Comparison of ENCODE assay signal across 21 cellular contexts in genomic region chr15:64131547-64131946, GRCh38.
"Had no signal": no experiment of that assay in that cellular context is flagged by ENCODE, and none has a peak within 500 bp of the region (broad histone marks: within the 10 kb centered on the region; RNA-seq: fewer than 3 reads in every experiment).

No MANE protein-coding gene starts in this region.

- H3K9me3 ChIP-seq: gastrocnemius medialis, left lung, prostate gland, SK-N-SH, spleen, testis had no signal

- H3K4me1 ChIP-seq: prostate gland had no signal

- DNase-seq: activated CD4-positive, alpha-beta T cell treated with anti-CD3 and anti-CD28 coated beads for 1 hour; activated CD4-positive, alpha-beta T cell treated with anti-CD3 and anti-CD28 coated beads, Interleukin-2, amount 50 U/mL, for 4 hours; activated CD8-positive, alpha-beta memory T cell treated with anti-CD3 and anti-CD28 coated beads, Interleukin-2, amount 10 ng/mL, durations not matched to agents 7 days and 5 days; activated naive CD8-positive, alpha-beta T cell treated with anti-CD3 and anti-CD28 coated beads for 36 hours; activated T-cell treated with anti-CD3 and anti-CD28 coated beads, Interleukin-2, amount 50 U/mL, for 1 hour; brain microvascular endothelial cell; dermis blood vessel endothelial cell; gastrocnemius medialis; left lung; mesendoderm; nephron progenitor cell; occipital lobe; SK-N-SH; spleen; T-cell; T1000; testis had no signal

- H3K27me3 ChIP-seq: brain microvascular endothelial cell, gastrocnemius medialis, left lung, spleen, testis had no signal

- H3K4me3 Mint-ChIP-seq: activated CD8-positive, alpha-beta memory T cell treated with anti-CD3 and anti-CD28 coated beads, Interleukin-2, amount 10 ng/mL, durations not matched to agents 7 days and 5 days; activated naive CD8-positive, alpha-beta T cell treated with anti-CD3 and anti-CD28 coated beads for 36 hours; nephron progenitor cell; stimulated activated naive CD8-positive, alpha-beta T cell treated with anti-CD3 and anti-CD28 coated beads, Interleukin-15, Interleukin-2, amounts not matched to agents 100 ng/mL and 50 ng/mL, for 24 hours; T-cell had no signal

- H3K27ac ChIP-seq: brain microvascular endothelial cell, gastrocnemius medialis, left lung, prostate gland, spleen, testis, VCaP had no signal

- ATAC-seq: activated CD8-positive, alpha-beta memory T cell treated with anti-CD3 and anti-CD28 coated beads, Interleukin-2, amount 10 ng/mL, durations not matched to agents 7 days and 5 days; gastrocnemius medialis; sciatic nerve; T-cell had no signal

- H3K4me1 Mint-ChIP-seq: activated naive CD8-positive, alpha-beta T cell treated with anti-CD3 and anti-CD28 coated beads for 36 hours; T-cell had no signal

- H3K27me3 Mint-ChIP-seq: activated CD8-positive, alpha-beta memory T cell treated with anti-CD3 and anti-CD28 coated beads, Interleukin-2, amount 10 ng/mL, durations not matched to agents 7 days and 5 days; activated naive CD8-positive, alpha-beta T cell treated with anti-CD3 and anti-CD28 coated beads for 36 hours; stimulated activated naive CD8-positive, alpha-beta T cell treated with anti-CD3 and anti-CD28 coated beads, Interleukin-15, Interleukin-2, amounts not matched to agents 100 ng/mL and 50 ng/mL, for 24 hours; T-cell had no signal

- H3K27ac Mint-ChIP-seq: activated CD8-positive, alpha-beta memory T cell treated with anti-CD3 and anti-CD28 coated beads, Interleukin-2, amount 10 ng/mL, durations not matched to agents 7 days and 5 days; activated naive CD8-positive, alpha-beta T cell treated with anti-CD3 and anti-CD28 coated beads for 36 hours; stimulated activated naive CD8-positive, alpha-beta T cell treated with anti-CD3 and anti-CD28 coated beads, Interleukin-15, Interleukin-2, amounts not matched to agents 100 ng/mL and 50 ng/mL, for 24 hours had no signal

- H3K9me3 Mint-ChIP-seq: activated naive CD8-positive, alpha-beta T cell treated with anti-CD3 and anti-CD28 coated beads for 36 hours; nephron progenitor cell; stimulated activated naive CD8-positive, alpha-beta T cell treated with anti-CD3 and anti-CD28 coated beads, Interleukin-15, Interleukin-2, amounts not matched to agents 100 ng/mL and 50 ng/mL, for 24 hours; T-cell had no signal

- H3K4me3 ChIP-seq: gastrocnemius medialis, left lung, prostate gland, spleen, testis had no signal
